ENCODE assay signal across 24 cellular contexts in genomic region chr3:13253208-13253937, GRCh38.
DNase-seq lines count a peak whose midpoint lies in the region; ATAC-seq, FAIRE-seq and TF ChIP-seq lines count a peak whose summit lies in the region.
"Had no signal": no experiment of that assay in that cellular context is flagged by ENCODE, and none has a peak within 500 bp of the region (broad histone marks: within the 10 kb centered on the region; RNA-seq: fewer than 3 reads in every experiment).

No MANE protein-coding gene starts in this region.

- no peak for TF ChIP-seq EP300 in HepG2 (IDR thresholded peaks at IDR 0.05; ENCODE audit: low read depth in 2 of 2, low read length in 2 of 2)
- TF ChIP-seq EP300 in HepG2 (CRISPR knock-in tag; IDR thresholded peaks at IDR 0.05; ENCODE audit: borderline replicate concordance) = no peak

- no peak overlapping the region for H2BK5ac ChIP-seq in mesenchymal stem cell (ENCODE audit: low read depth, low read length, poor library complexity, severe bottlenecking)

- H3K4me2 ChIP-seq in HepG2 (ENCODE audit: low read depth, low read length) = peak overlapping the region; percentile 88
- no peak overlapping the region for H3K4me2 ChIP-seq in mesenchymal stem cell (ENCODE audit: low read length, poor library complexity, severe bottlenecking)
- H3K4me2 ChIP-seq: A549 had no signal

- H3K14ac ChIP-seq in mesenchymal stem cell (ENCODE audit: low read length in 2 of 2) = no peak overlapping the region

- H2BK15ac ChIP-seq in mesenchymal stem cell (ENCODE audit: low read depth, poor library complexity, severe bottlenecking) = no peak overlapping the region

- BruUV-seq in HepG2 (replicated peaks; lab: Mats Ljungman, UMichigan) = no TSS peak

- no peak overlapping the region for H2BK12ac ChIP-seq in mesenchymal stem cell (ENCODE audit: low read length in 2 of 2)

- H3K4me1 ChIP-seq in HepG2 (ENCODE audit: insufficient read depth, low read length) (peaks cover 70% of the 10 kb centered on the region), right lobe of liver (peaks cover 0 to 40% (median 13%) of the 10 kb centered on the region in 4 donors), mesenchymal stem cell (ENCODE audit: control insufficient read depth, insufficient read depth, low read depth, low read length) (no peaks in the 10 kb centered on the region), ascending aorta (no peaks in the 10 kb centered on the region)

- H3K36me3 ChIP-seq in HepG2 (replicated peaks in 1 of 2; ENCODE audit: control insufficient read depth in 1 of 2, insufficient read depth in 2 of 2, low read length in 2 of 2) (peaks cover 0 to 11% of the 10 kb centered on the region in 2 experiments; a peak in 1 of 5 replicates), right lobe of liver (no peaks in the 10 kb centered on the region), mesenchymal stem cell (ENCODE audit: control insufficient read depth in 1 of 2, insufficient read depth in 2 of 2, low read depth in 1 of 2, low read length in 2 of 2) (no peaks in the 10 kb centered on the region), ascending aorta (no peaks in the 10 kb centered on the region)

- in situ Hi-C loops in HepG2 (cut with HindIII; ENCODE audit: extremely low pct_ligation_motif_present, low pct_unique_long_range_greater_than_20kb) = no loop called here

- H3K79me2 ChIP-seq in HepG2 (ENCODE audit: insufficient read depth, low read length) = peaks cover 35% of the 10 kb centered on the region

- intact Hi-C loops in HepG2 (cut with micrococcal nuclease; ENCODE audit: unreplicated experiment) (no loop called here), right lobe of liver (cut with DNase I) (no loop called here), ascending aorta (cut with DNase I) (no loop called here)

- 71% methylated on average over 15 of the region's 16 CpGs for WGBS in HepG2 (ENCODE audit: low lambda C conversion rate)
- WGBS in right lobe of liver (ENCODE audit: insufficient coverage, low coverage, low lambda C conversion rate, missing lambda C conversion rate) = 76% methylated on average over 11 of the region's 16 CpGs
- WGBS in mesenchymal stem cell = 90% methylated on average over 13 of the region's 16 CpGs

- TF ChIP-seq POLR2A in HepG2 (IDR thresholded peaks at IDR 0.05; ENCODE audit: insufficient read depth in 1 of 2, low read depth in 2 of 2, low read length in 2 of 2) (no peak), right lobe of liver (IDR thresholded peaks at IDR 0.05) (no peak)

- TF ChIP-seq CTCF in HepG2 (CRISPR knock-in tag; IDR thresholded peaks at IDR 0.05) = no peak
- TF ChIP-seq CTCF in right lobe of liver (IDR thresholded peaks at IDR 0.05) = no peak
- no peak for TF ChIP-seq CTCF in ascending aorta (IDR thresholded peaks at IDR 0.05)

- ATAC-seq in HepG2 = no peak
- ATAC-seq in right lobe of liver = no peak
- ATAC-seq: A549, GM12878 had no signal

- H2BK120ac ChIP-seq in mesenchymal stem cell (ENCODE audit: low read depth, low read length) = no peak overlapping the region

- H2AK5ac ChIP-seq in mesenchymal stem cell (ENCODE audit: low read length, severe bottlenecking) = no peak overlapping the region

- POLR2A ChIA-PET in HepG2 (lab: Yijun Ruan, JAX) = interaction anchor here (1.1 to 2.0 kb wide), 3 partner anchors 10 to 30 kb away, joined by 3 to 18 read pairs (median 4); no protein-coding TSS in a partner anchor

- H2AFZ ChIP-seq in HepG2 (ENCODE audit: low read length) = no peak overlapping the region
- H2AFZ ChIP-seq in mesenchymal stem cell (ENCODE audit: low read depth, low read length) = no peak overlapping the region

- no peaks in the 10 kb centered on the region for H3K27me3 ChIP-seq in HepG2 (ENCODE audit: control insufficient read depth in 1 of 2, insufficient read depth in 2 of 2, low read length in 2 of 2)
- H3K27me3 ChIP-seq in right lobe of liver = no peaks in the 10 kb centered on the region
- peaks cover 10 to 61% of the 10 kb centered on the region in 2 experiments for H3K27me3 ChIP-seq in mesenchymal stem cell (ENCODE audit: control insufficient read depth in 1 of 2, insufficient read depth in 1 of 2, low read length in 2 of 2)
- H3K27me3 ChIP-seq in ascending aorta = no peaks in the 10 kb centered on the region

- H3K18ac ChIP-seq in mesenchymal stem cell (ENCODE audit: low read depth in 1 of 2, low read length in 2 of 2) = no peak overlapping the region

- no peak overlapping the region for H3K23ac ChIP-seq in mesenchymal stem cell (ENCODE audit: low read length in 2 of 2)

- H3K9me3 ChIP-seq in HepG2 (ENCODE audit: low read length) = no peaks in the 10 kb centered on the region
- H3K9me3 ChIP-seq in right lobe of liver = no peaks in the 10 kb centered on the region
- no peaks in the 10 kb centered on the region for H3K9me3 ChIP-seq in mesenchymal stem cell (ENCODE audit: control insufficient read depth, low read length)
- no peaks in the 10 kb centered on the region for H3K9me3 ChIP-seq in ascending aorta
- H3K9me3 ChIP-seq: A549 had no signal

- H4K8ac ChIP-seq in mesenchymal stem cell (ENCODE audit: low read length) = no peak overlapping the region

- no peak for TF ChIP-seq RAD21 in HepG2 (CRISPR knock-in tag; IDR thresholded peaks at IDR 0.05)

- no peak for FAIRE-seq in HepG2 (lab: Jason Lieb, UNC)
- FAIRE-seq: A549, GM12878, GM12892, GM19239 had no signal

- H3K9ac ChIP-seq in HepG2 (ENCODE audit: insufficient read depth, low read depth, low read length) = no peak overlapping the region
- no peak overlapping the region for H3K9ac ChIP-seq in mesenchymal stem cell (ENCODE audit: low read length)

- peak overlapping the region; percentile 39 for H4K91ac ChIP-seq in mesenchymal stem cell (ENCODE audit: low read length)

- H3K79me1 ChIP-seq in mesenchymal stem cell (replicated peaks; ENCODE audit: low read length, poor library complexity, severe bottlenecking) = no peaks in the 10 kb centered on the region

- DNase-seq in HepG2 (ENCODE audit: low spot score) (no peak), right lobe of liver (no peak), mesenchymal stem cell (no peak), putamen (ENCODE audit: low spot score) (peak; percentile 55), NCI-H187 (lab: John Stamatoyannopoulos, UW) (no peak), ascending aorta (ENCODE audit: low spot score in 2 of 2) (no peak)
- DNase-seq: AML-193; C1 segment of cervical spinal cord; CD4-positive, alpha-beta memory T cell; CD4-positive, CD25-positive, alpha-beta regulatory T cell; CD8-positive, alpha-beta memory T cell; COR-L47; DMS 273 treated with DMSO at 0.1 percent for 48 hours; DMS153; DMS53; DMS79; DND-41; EL; GDM1 had no signal

- H4K20me1 ChIP-seq in HepG2 (ENCODE audit: insufficient read depth, low read length) = no peaks in the 10 kb centered on the region

- no peak overlapping the region for H3K4ac ChIP-seq in mesenchymal stem cell (ENCODE audit: low read depth in 1 of 2, low read length in 2 of 2)

- H3K4me3 ChIP-seq in HepG2 (replicated peaks in 1 of 3; ENCODE audit: insufficient read depth in 1 of 3, low read depth in 2 of 3, low read length in 3 of 3) (no peak overlapping the region), right lobe of liver (no peak overlapping the region), mesenchymal stem cell (ENCODE audit: insufficient read depth in 1 of 2, low read depth in 1 of 2, low read length in 2 of 2) (no peak overlapping the region), ascending aorta (no peak overlapping the region)
- H3K4me3 ChIP-seq: A549, GM12878 had no signal

- CTCF ChIA-PET in HepG2 (lab: Yijun Ruan, JAX; ENCODE audit: low intra/inter-chr PET ratio, low total read pairs) = no interaction called here

- H3K27ac ChIP-seq in HepG2 (ENCODE audit: extremely low read length, insufficient read depth, low read length) (peak overlapping the region; percentile 82), right lobe of liver (peak overlapping the region in 1 of 3 donors; percentile 15), mesenchymal stem cell (ENCODE audit: low read length, poor library complexity, severe bottlenecking) (no peak overlapping the region), ascending aorta (no peak overlapping the region)
- H3K27ac ChIP-seq: 22Rv1, A549 had no signal

TF ChIP-seq in HepG2, 621 proteins besides CTCF, POLR2A, EP300 and RAD21 (continues in another document):
- no peak for TF ChIP-seq ZNF430 (CRISPR knock-in tag; IDR thresholded peaks at IDR 0.05)
- TF ChIP-seq SNAI1 (CRISPR knock-in tag; IDR thresholded peaks at IDR 0.05; ENCODE audit: borderline replicate concordance) = no peak
- 0 out of 2 replicates have a peak, but pooled peaks have one; percentile 34 for TF ChIP-seq CCDC6 (CRISPR knock-in tag; IDR thresholded peaks at IDR 0.05)
- no peak for TF ChIP-seq UBTF (CRISPR knock-in tag; IDR thresholded peaks at IDR 0.05)
- TF ChIP-seq NCOA1 (CRISPR knock-in tag; IDR thresholded peaks at IDR 0.05) = peak; percentile 7; the same call in 1 of the 2 replicates
- TF ChIP-seq, protein P1, sequence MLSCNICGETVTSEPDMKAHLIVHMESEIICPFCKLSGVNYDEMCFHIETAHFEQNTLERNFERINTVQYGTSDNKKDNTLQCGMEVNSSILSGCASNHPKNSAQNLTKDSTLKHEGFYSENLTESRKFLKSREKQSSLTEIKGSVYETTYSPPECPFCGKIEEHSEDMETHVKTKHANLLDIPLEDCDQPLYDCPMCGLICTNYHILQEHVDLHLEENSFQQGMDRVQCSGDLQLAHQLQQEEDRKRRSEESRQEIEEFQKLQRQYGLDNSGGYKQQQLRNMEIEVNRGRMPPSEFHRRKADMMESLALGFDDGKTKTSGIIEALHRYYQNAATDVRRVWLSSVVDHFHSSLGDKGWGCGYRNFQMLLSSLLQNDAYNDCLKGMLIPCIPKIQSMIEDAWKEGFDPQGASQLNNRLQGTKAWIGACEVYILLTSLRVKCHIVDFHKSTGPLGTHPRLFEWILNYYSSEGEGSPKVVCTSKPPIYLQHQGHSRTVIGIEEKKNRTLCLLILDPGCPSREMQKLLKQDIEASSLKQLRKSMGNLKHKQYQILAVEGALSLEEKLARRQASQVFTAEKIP (CRISPR knock-in tag; IDR thresholded peaks at IDR 0.05; ENCODE audit: borderline replicate concordance) = no peak
- TF ChIP-seq FOSL1 (CRISPR knock-in tag; IDR thresholded peaks at IDR 0.05; ENCODE audit: borderline replicate concordance) = no peak
